ENCODE assay signal across 8 cellular contexts in the genomic region with DNA sequence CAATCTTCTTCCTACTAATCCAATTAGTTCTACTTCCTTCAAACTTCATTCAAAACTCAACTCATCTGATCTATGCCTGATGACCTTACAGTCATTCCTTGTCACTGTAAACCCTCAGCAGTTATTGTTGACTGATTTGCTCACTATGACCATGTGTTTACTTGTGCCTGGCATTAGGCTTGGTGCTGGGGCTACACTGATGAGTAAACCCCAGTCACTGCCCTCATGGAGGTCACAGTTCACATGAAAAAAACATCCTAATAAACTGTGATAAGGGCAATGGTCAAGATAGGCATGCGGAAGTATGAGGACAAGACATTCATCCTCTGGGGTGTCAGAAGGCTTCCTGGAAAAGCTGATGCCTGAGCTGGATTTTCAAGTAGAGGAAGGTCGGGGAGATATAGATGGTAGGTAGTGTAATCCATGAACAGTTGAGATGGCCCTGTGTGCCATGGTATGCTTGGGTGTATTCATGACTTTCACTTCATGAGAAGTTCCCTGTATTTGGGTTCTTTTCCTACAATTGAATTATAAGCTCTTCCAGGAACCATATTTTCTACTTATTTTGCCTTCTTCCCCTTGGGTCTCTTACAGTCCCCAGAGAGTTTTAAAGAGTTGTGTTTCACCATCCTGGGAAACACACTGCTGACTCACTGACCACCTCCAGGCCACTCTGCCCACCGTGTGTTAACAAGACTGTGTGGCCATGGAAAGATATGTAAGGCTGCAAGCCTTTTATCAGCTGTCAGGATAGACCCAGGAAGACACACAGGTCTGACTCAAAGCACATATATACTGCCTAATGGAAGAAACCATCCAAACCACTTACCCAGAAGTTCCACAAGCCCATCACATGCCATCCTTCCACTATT. TPM values are rescaled to one million over a fixed set of nuclear protein-coding genes. Genes with fewer than 3 reads are reported as not detected.
DNase-seq lines count a peak whose midpoint lies in the region; ATAC-seq and TF ChIP-seq lines count a peak whose summit lies in the region.

No MANE protein-coding gene starts in this region.

- 66 to 80% methylated on average over 3 of the region's 3 CpGs for WGBS in esophagus squamous epithelium, 2 donors
- WGBS in trophoblast cell (ENCODE audit: extremely low coverage, insufficient coverage, insufficient read length): no CpG with 5 or more reads among the region's 3 CpGs
- WGBS in psoas muscle, 3 donors: 78 to 81% (median 80%) methylated on average over 3 of the region's 3 CpGs

- no peaks in the 10 kb centered on the region for H3K79me1 ChIP-seq in trophoblast cell (ENCODE audit: low read length)

- H3K27ac ChIP-seq in esophagus squamous epithelium (peak overlapping the region in 3 of 4 donors; percentile 52 to 79 (median 68)), trophoblast cell (ENCODE audit: low read depth, low read length) (peak overlapping the region; percentile 12), psoas muscle (no peak overlapping the region)

- DNase-seq in GF-D8 (lab: John Stamatoyannopoulos, UW) (peak; percentile 73), RPMI7951 (ENCODE audit: low read depth) (peak; percentile 88), esophagus squamous epithelium (lab: John Stamatoyannopoulos, UW) (no peak), trophoblast cell (peak in 1 of 2 donors; percentile 31), RPMI8226 (no peak), psoas muscle (no peak)

- intact Hi-C loops in esophagus squamous epithelium (cut with DNase I) (no loop called here), psoas muscle (cut with DNase I) (no loop called here)

- H3K36me3 ChIP-seq in esophagus squamous epithelium (no peaks in the 10 kb centered on the region), trophoblast cell (ENCODE audit: control insufficient read depth in 1 of 2, insufficient read depth in 2 of 2, low read length in 2 of 2) (no peaks in the 10 kb centered on the region), psoas muscle (ENCODE audit: insufficient read depth in 1 of 2, low read depth in 1 of 2) (no peaks in the 10 kb centered on the region)

- H4K12ac ChIP-seq in trophoblast cell (ENCODE audit: low read depth, low read length): no peak overlapping the region

- H3K4me3 ChIP-seq in esophagus squamous epithelium (no peak overlapping the region), trophoblast cell (ENCODE audit: low read depth, low read length) (no peak overlapping the region), psoas muscle (no peak overlapping the region)

- no peaks in the 10 kb centered on the region for H3K79me2 ChIP-seq in trophoblast cell (ENCODE audit: control insufficient read depth, insufficient read depth, low read length, poor library complexity)

- H3K4ac ChIP-seq in trophoblast cell (ENCODE audit: low read depth, low read length): no peak overlapping the region

- no peak overlapping the region for H2AK5ac ChIP-seq in trophoblast cell (ENCODE audit: low read length)

- H4K91ac ChIP-seq in trophoblast cell (ENCODE audit: low read depth, low read length): no peak overlapping the region

- no peak for TF ChIP-seq POLR2A in esophagus squamous epithelium (IDR thresholded peaks at IDR 0.05)

- no peak overlapping the region for H3K9ac ChIP-seq in trophoblast cell (ENCODE audit: low read length)

- no peak overlapping the region for H4K8ac ChIP-seq in trophoblast cell (ENCODE audit: low read depth, low read length)

- H2BK12ac ChIP-seq in trophoblast cell (ENCODE audit: low read length): no peak overlapping the region

- no peak overlapping the region for H3K23ac ChIP-seq in trophoblast cell (ENCODE audit: low read length)

- no peak overlapping the region for H2BK120ac ChIP-seq in trophoblast cell (ENCODE audit: insufficient read depth, low read length, poor library complexity)

- no peak for TF ChIP-seq CTCF in esophagus squamous epithelium (IDR thresholded peaks at IDR 0.05)
- TF ChIP-seq CTCF in psoas muscle (IDR thresholded peaks at IDR 0.05): no peak

- no peaks in the 10 kb centered on the region for H3K9me3 ChIP-seq in esophagus squamous epithelium
- H3K9me3 ChIP-seq in trophoblast cell (ENCODE audit: insufficient read depth, low read depth, low read length): no peaks in the 10 kb centered on the region
- H3K9me3 ChIP-seq in psoas muscle: no peaks in the 10 kb centered on the region

- no peak overlapping the region for H2AFZ ChIP-seq in trophoblast cell (ENCODE audit: insufficient read depth, low read length, poor library complexity)

- no peaks in the 10 kb centered on the region for H3K27me3 ChIP-seq in esophagus squamous epithelium
- no peaks in the 10 kb centered on the region for H3K27me3 ChIP-seq in trophoblast cell (ENCODE audit: insufficient read depth, low read length)
- no peaks in the 10 kb centered on the region for H3K27me3 ChIP-seq in psoas muscle (ENCODE audit: insufficient read depth in 3 of 3, low read length in 2 of 3)

- no peak overlapping the region for H3K4me2 ChIP-seq in trophoblast cell (ENCODE audit: low read length)

- no peak overlapping the region for H3K14ac ChIP-seq in trophoblast cell (ENCODE audit: low read length)

- H2BK5ac ChIP-seq in trophoblast cell (ENCODE audit: low read depth, low read length, poor library complexity): no peak overlapping the region

- H3K18ac ChIP-seq in trophoblast cell (ENCODE audit: low read length): no peak overlapping the region

- H3K4me1 ChIP-seq in esophagus squamous epithelium: peaks cover 0 to 21% (median 0%) of the 10 kb centered on the region in 3 donors
- peaks cover 2 to 16% of the 10 kb centered on the region in 2 experiments for H3K4me1 ChIP-seq in trophoblast cell (ENCODE audit: control insufficient read depth in 1 of 2, insufficient read depth in 2 of 2, low read length in 2 of 2)
- peaks cover 6% of the 10 kb centered on the region for H3K4me1 ChIP-seq in psoas muscle

- no peak for ATAC-seq in HG02938 (IDR thresholded peaks at IDR 0.05; ENCODE audit: unreplicated experiment)
- no peak for ATAC-seq in HG02588 (IDR thresholded peaks at IDR 0.05; ENCODE audit: unreplicated experiment)
- no peak for ATAC-seq in psoas muscle

RNA-seq across cellular contexts. Expression of a gene that starts 38.7 kb away (rescaled TPM):
- 36.3 and 39.8 TPM in 2 replicates for total RNA-seq in RPMI7951 (2014; rRNA removed; shearing (Covaris generic))
- total RNA-seq in esophagus squamous epithelium (10 to 100 TPM; 17.6 to 30.4 (median 24.9) TPM), psoas muscle (10 to 100 TPM; 10.5 to 27.0 (median 13.3) TPM)
- polyA plus RNA-seq in trophoblast cell (2013): 7.5 and 8.0 TPM in 2 replicates
- polyA plus RNA-seq in psoas muscle: 10 to 100 TPM in 1 of 3 donors, 1 to 10 TPM in 2; 5.0 to 15.5 (median 7.1) TPM

Comparison
In these comparisons a context has a peak if more than half of its experiments do, and no peak if none do; other contexts are left out.
1. DNase-seq: peak in GF-D8 (single experiment) and RPMI7951 (single experiment); none in esophagus squamous epithelium (single experiment), RPMI8226 (single experiment) and psoas muscle (0 of 2).